In genomic region chr5:65704608-65705239, GRCh38 we compare ENCODE assay signal across 23 cellular contexts.
"Had no signal": no experiment of that assay in that cellular context is flagged by ENCODE, and none has a peak within 500 bp of the region (broad histone marks: within the 10 kb centered on the region; RNA-seq: fewer than 3 reads in every experiment).

No MANE protein-coding gene starts in this region.

- H3K4me1 ChIP-seq: left ventricle myocardium inferior, lower lobe of right lung, right atrium auricular region, sigmoid colon, testis, tibial nerve, upper lobe of right lung, vagina had no signal

- H3K9me3 ChIP-seq: left ventricle myocardium inferior, lower lobe of right lung, ovary, right atrium auricular region, sigmoid colon, testis, tibial nerve, upper lobe of right lung, vagina had no signal

- H3K27ac ChIP-seq: hepatocyte, left ventricle myocardium inferior, lower lobe of right lung, ovary, right atrium auricular region, sigmoid colon, skin epidermis, testis, tibial nerve, upper lobe of right lung, vagina had no signal

- H3K79me2 ChIP-seq: hepatocyte had no signal

- FAIRE-seq: endothelial cell of umbilical vein, kidney had no signal

- H3K27me3 ChIP-seq: hepatocyte, ovary, right atrium auricular region, sigmoid colon, testis, tibial nerve, upper lobe of right lung, vagina had no signal

- H3K27me3 Mint-ChIP-seq: dendritic cell treated with granulocyte-macrophage colony-stimulating factor and Interleukin-4, amounts not matched to agents 40 ng/mL and 50 ng/mL, for 4 days; naive thymus-derived CD4-positive, alpha-beta T cell; stimulated activated naive B cell treated with anti-CD40 and anti-IgM and Interleukin-4, amounts not matched to agents 10 μg/mL and 1 μg/mL and 100 μg/mL, for 72 hours; stimulated activated naive CD8-positive, alpha-beta T cell treated with anti-CD3 and anti-CD28 coated beads, Interleukin-15, amount 100 ng/mL, for 72 hours had no signal

- H3K4me3 ChIP-seq: hepatocyte, left ventricle myocardium inferior, lower lobe of right lung, ovary, right atrium auricular region, sigmoid colon, skin epidermis, testis, tibial nerve, upper lobe of right lung, vagina had no signal

- ATAC-seq: left cardiac atrium; lower lobe of right lung; naive thymus-derived CD4-positive, alpha-beta T cell; stimulated activated naive B cell treated with anti-CD40 and anti-IgM and Interleukin-4, amounts not matched to agents 10 μg/mL and 1 μg/mL and 100 μg/mL, for 72 hours; stimulated activated naive CD8-positive, alpha-beta T cell treated with anti-CD3 and anti-CD28 coated beads, Interleukin-15, amount 100 ng/mL, for 72 hours; upper lobe of right lung had no signal

- H2AFZ ChIP-seq: hepatocyte had no signal

- H3K36me3 ChIP-seq: ovary had no signal

- H3K4me3 Mint-ChIP-seq: dendritic cell treated with granulocyte-macrophage colony-stimulating factor and Interleukin-4, amounts not matched to agents 40 ng/mL and 50 ng/mL, for 4 days; naive thymus-derived CD4-positive, alpha-beta T cell; stimulated activated naive B cell treated with anti-CD40 and anti-IgM and Interleukin-4, amounts not matched to agents 10 μg/mL and 1 μg/mL and 100 μg/mL, for 72 hours; stimulated activated naive CD8-positive, alpha-beta T cell treated with anti-CD3 and anti-CD28 coated beads, Interleukin-15, amount 100 ng/mL, for 72 hours had no signal

- H3K9me3 Mint-ChIP-seq: dendritic cell treated with granulocyte-macrophage colony-stimulating factor and Interleukin-4, amounts not matched to agents 40 ng/mL and 50 ng/mL, for 4 days; naive thymus-derived CD4-positive, alpha-beta T cell; stimulated activated naive B cell treated with anti-CD40 and anti-IgM and Interleukin-4, amounts not matched to agents 10 μg/mL and 1 μg/mL and 100 μg/mL, for 72 hours; stimulated activated naive CD8-positive, alpha-beta T cell treated with anti-CD3 and anti-CD28 coated beads, Interleukin-15, amount 100 ng/mL, for 72 hours had no signal

- H3K4me1 Mint-ChIP-seq: stimulated activated naive CD8-positive, alpha-beta T cell treated with anti-CD3 and anti-CD28 coated beads, Interleukin-15, amount 100 ng/mL, for 72 hours had no signal

- H3K27ac Mint-ChIP-seq: dendritic cell treated with granulocyte-macrophage colony-stimulating factor and Interleukin-4, amounts not matched to agents 40 ng/mL and 50 ng/mL, for 4 days; stimulated activated naive B cell treated with anti-CD40 and anti-IgM and Interleukin-4, amounts not matched to agents 10 μg/mL and 1 μg/mL and 100 μg/mL, for 72 hours had no signal

- H3K4me2 ChIP-seq: hepatocyte had no signal

- DNase-seq: foreskin melanocyte; head of caudate nucleus; kidney; left cardiac atrium; left ventricle myocardium inferior; lower lobe of right lung; naive thymus-derived CD4-positive, alpha-beta T cell; nucleus accumbens; ovary; sigmoid colon; stimulated activated CD4-positive, alpha-beta T cell treated with anti-CD3 and anti-CD28 coated beads, Interleukin-2, amount 100 ng/mL, for 24 hours; stimulated activated CD4-positive, alpha-beta T cell treated with anti-CD3 and anti-CD28 coated beads, Interleukin-4, amount 100 ng/mL, for 4 hours; stimulated activated naive B cell treated with anti-CD40 and anti-IgM and Interleukin-4, amounts not matched to agents 10 μg/mL and 1 μg/mL and 100 μg/mL, for 72 hours; stimulated activated naive CD8-positive, alpha-beta T cell treated with anti-CD3 and anti-CD28 coated beads, Interleukin-15, amount 100 ng/mL, for 72 hours; testis; upper lobe of right lung had no signal
